In the genomic region with DNA sequence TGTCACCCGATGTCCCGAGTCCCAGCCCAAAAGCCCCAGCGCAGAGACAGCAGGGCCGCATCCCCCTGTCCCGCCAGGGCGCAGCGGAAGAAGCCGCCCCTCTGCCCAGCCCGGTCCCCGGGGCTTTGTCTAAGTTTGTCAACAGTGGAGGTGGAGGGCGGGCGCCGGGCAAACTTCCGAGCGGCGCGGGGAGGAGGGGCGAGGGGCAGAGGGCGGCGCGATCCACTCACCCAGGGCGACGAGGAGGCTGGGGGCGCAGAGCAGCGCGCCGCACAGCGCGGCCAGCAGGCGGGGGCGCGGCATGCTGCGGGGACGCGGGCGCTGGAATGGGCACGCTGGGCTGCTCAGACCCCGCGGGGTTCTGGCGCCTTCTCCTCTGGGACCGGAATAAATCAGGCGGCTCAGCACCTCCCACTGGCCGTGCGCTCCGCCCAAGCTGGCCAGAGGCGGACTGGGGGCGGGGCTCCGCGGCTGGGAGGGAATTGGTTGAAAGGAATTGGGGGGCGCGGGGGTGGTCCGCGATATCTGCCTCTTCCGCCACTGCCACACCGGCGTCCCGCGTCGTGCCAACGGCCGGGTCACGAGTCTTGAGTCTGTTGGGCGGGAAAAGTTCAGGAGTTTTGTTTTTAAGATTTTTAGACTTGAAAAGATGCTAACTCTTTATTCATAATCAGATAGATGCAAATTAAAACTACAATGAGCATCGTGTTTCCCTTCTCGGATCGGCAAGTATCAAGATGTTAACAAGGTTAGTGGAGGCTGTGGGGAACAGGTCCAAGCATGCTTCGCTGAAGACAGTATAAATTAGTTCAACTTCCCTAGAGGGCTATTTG, we compare ENCODE assay signal across 8 cellular contexts. TPM values are rescaled to one million over a fixed set of nuclear protein-coding genes. Genes with fewer than 3 reads are reported as not detected.
A peak's percentile ranks its signal among the peaks of the same experiment; 100 is the strongest.
DNase-seq lines count a peak whose midpoint lies in the region; ATAC-seq and TF ChIP-seq lines count a peak whose summit lies in the region.

A gene with protein sequence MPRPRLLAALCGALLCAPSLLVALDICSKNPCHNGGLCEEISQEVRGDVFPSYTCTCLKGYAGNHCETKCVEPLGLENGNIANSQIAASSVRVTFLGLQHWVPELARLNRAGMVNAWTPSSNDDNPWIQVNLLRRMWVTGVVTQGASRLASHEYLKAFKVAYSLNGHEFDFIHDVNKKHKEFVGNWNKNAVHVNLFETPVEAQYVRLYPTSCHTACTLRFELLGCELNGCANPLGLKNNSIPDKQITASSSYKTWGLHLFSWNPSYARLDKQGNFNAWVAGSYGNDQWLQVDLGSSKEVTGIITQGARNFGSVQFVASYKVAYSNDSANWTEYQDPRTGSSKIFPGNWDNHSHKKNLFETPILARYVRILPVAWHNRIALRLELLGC (minus strand): TSS at position 363 of the 833 bp plus-strand sequence. CDS start 60 bp downstream, at position 303.

- peaks cover 14% of the 10 kb centered on the region for H3K27me3 Mint-ChIP-seq in Calu3 (ENCODE audit: unreplicated experiment)

- H3K36me3 Mint-ChIP-seq in Calu3 (ENCODE audit: insufficient read depth, unreplicated experiment) = peaks cover 16% of the 10 kb centered on the region

- H3K9me3 ChIP-seq in right atrium auricular region (no peaks in the 10 kb centered on the region), uterus (no peaks in the 10 kb centered on the region)

- H3K27ac ChIP-seq in right atrium auricular region (peak within 1 kb of the TSS; percentile 91 to 97), uterus (peak within 1 kb of the TSS; percentile 94)

- H3K36me3 ChIP-seq in right atrium auricular region = peaks cover 24% of the 10 kb centered on the region
- no peaks in the 10 kb centered on the region for H3K36me3 ChIP-seq in uterus

- peaks cover 9% of the 10 kb centered on the region for H3K4me1 Mint-ChIP-seq in Calu3 (ENCODE audit: low read depth, unreplicated experiment)

- no peaks in the 10 kb centered on the region for H3K27me3 ChIP-seq in right atrium auricular region
- H3K27me3 ChIP-seq in uterus = no peaks in the 10 kb centered on the region

- intact Hi-C loops in Calu3 (cut with micrococcal nuclease; ENCODE audit: unreplicated experiment) (no loop called here), uterus (cut with DNase I; ENCODE audit: low total_unique reads) (no loop called here)
- intact Hi-C loops in T-helper 2 cell treated with Interferon-gamma antibody and Interleukin-4, amounts not matched to agents 100 ng/mL and 5 ng/mL, for 36 hours (cut with micrococcal nuclease) = loop anchor here (1.0 kb wide), 2 partner anchors 9 to 18 kb away; a partner anchor contains a TSS

- peak; percentile 79 for ATAC-seq in GM21447 (IDR thresholded peaks at IDR 0.05; ENCODE audit: unreplicated experiment)

- H3K4me1 ChIP-seq in right atrium auricular region (peaks cover 0 to 50% of the 10 kb centered on the region in 2 donors), uterus (peaks cover 5 to 16% of the 10 kb centered on the region in 2 donors)

- DNase-seq in Calu3 (peak; percentile 83), HuH-7 (ENCODE audit: low spot score) (peak; percentile 84), amygdala (lab: John Stamatoyannopoulos, UW) (peak in 38 of 56 donors; percentile 12 to 77 (median 50)), right atrium auricular region (ENCODE audit: low spot score) (no peak), pulmonary artery endothelial cell (ENCODE audit: low read depth, low spot score) (no peak), uterus (peak; percentile 80 to 87)

- H3K4me3 ChIP-seq in right atrium auricular region (peak within 1 kb of the TSS; percentile 78 to 80), uterus (peak within 1 kb of the TSS; percentile 55 to 71)

- peak within 1 kb of the TSS; percentile 85 for H3K4me3 Mint-ChIP-seq in Calu3 (ENCODE audit: low read depth, unreplicated experiment)

- no peaks in the 10 kb centered on the region for H3K9me3 Mint-ChIP-seq in Calu3 (ENCODE audit: low read depth, unreplicated experiment)

- peak; percentile 75 to 90 for TF ChIP-seq POLR2A in uterus (IDR thresholded peaks at IDR 0.05)

- TF ChIP-seq CTCF in Calu3 (IDR thresholded peaks at IDR 0.05; ENCODE audit: unreplicated experiment) = no peak
- peak in 1 of 2 donors; percentile 45 for TF ChIP-seq CTCF in right atrium auricular region (IDR thresholded peaks at IDR 0.05)
- peak in 1 of 4 experiments; percentile 35 for TF ChIP-seq CTCF in uterus (IDR thresholded peaks at IDR 0.05)

- BruUV-seq in Calu3 (replicated peaks; lab: Mats Ljungman, UMichigan) = no TSS peak

- CTCF ChIA-PET in Calu3 (lab: Charles Lee) = interaction anchor here (1.9 kb wide), 1 partner anchor 8 kb away, joined by 6 read pairs; no protein-coding TSS in a partner anchor

- peak within 1 kb of the TSS; percentile 28 for H3K27ac Mint-ChIP-seq in Calu3 (ENCODE audit: unreplicated experiment)

RNA-seq across cellular contexts. Expression of the gene that starts here (rescaled TPM):
- total RNA-seq in Calu3 (2022) (35.5 and 36.2 TPM in 2 replicates), right atrium auricular region (100 to 1,000 TPM; 341 to 552 TPM), pulmonary artery endothelial cell (24.0 and 25.8 TPM in 2 replicates), uterus (100 to 1,000 TPM; 212 to 664 (median 370) TPM)
- total RNA-seq in T-helper 2 cell treated with Interferon-gamma antibody and Interleukin-4, amounts not matched to agents 100 ng/mL and 5 ng/mL, for 36 hours = 37.4 and 41.9 TPM in 2 replicates

Comparison
In these comparisons a context has a peak if more than half of its experiments do, and no peak if none do; other contexts are left out.
1. DNase-seq: peak in Calu3 (single experiment), HuH-7 (single experiment), amygdala (38 of 56) and uterus (2 of 2); none in right atrium auricular region (single experiment) and pulmonary artery endothelial cell (single experiment).